In genomic region chr15:63601026-63601726, GRCh38 we compare ENCODE assay signal across 8 cellular contexts. TPM values are rescaled to one million over a fixed set of nuclear protein-coding genes. Genes with fewer than 3 reads are reported as not detected.
DNase-seq lines count a peak whose midpoint lies in the region; ATAC-seq, FAIRE-seq and TF ChIP-seq lines count a peak whose summit lies in the region.

No MANE protein-coding gene starts in this region.

- peak; percentile 7 for ATAC-seq in GM21515 (IDR thresholded peaks at IDR 0.05; ENCODE audit: unreplicated experiment)
- ATAC-seq in esophagus mucosa: peak; percentile 0

- no peak for TF ChIP-seq CTCF in neural cell (IDR thresholded peaks at IDR 0.05; ENCODE audit: poor library complexity, severe bottlenecking)

- peak overlapping the region; percentile 42 for H3K27ac ChIP-seq in neural cell (ENCODE audit: low read length)

- H3K4me3 ChIP-seq in neural cell (ENCODE audit: low read length): peak overlapping the region; percentile 88

- H3K27me3 ChIP-seq in neural cell (ENCODE audit: insufficient read depth, low read depth, low read length): no peaks in the 10 kb centered on the region

- no peaks in the 10 kb centered on the region for H3K36me3 ChIP-seq in neural cell (ENCODE audit: insufficient read depth, low read length)

- H3K79me2 ChIP-seq in neural cell (replicated peaks; ENCODE audit: insufficient read depth, low read length): no peaks in the 10 kb centered on the region

- TF ChIP-seq EP300 in neural cell (conservative IDR thresholded peaks at IDR 0.05; ENCODE audit: poor library complexity, severe bottlenecking): no peak

- H3K9me3 ChIP-seq in neural cell (ENCODE audit: low read length): no peaks in the 10 kb centered on the region

- TF ChIP-seq RAD21 in neural cell (conservative IDR thresholded peaks at IDR 0.05): no peak

- H3K9me2 ChIP-seq in neural cell (ENCODE audit: insufficient read depth, low read length): no peaks in the 10 kb centered on the region

- H4K20me1 ChIP-seq in neural cell (ENCODE audit: insufficient read depth): no peaks in the 10 kb centered on the region

- H2AFZ ChIP-seq in neural cell (ENCODE audit: low read depth, low read length): peak overlapping the region; percentile 21

- peak; percentile 11 for DNase-seq in COR-L47 (lab: John Stamatoyannopoulos, UW)
- peak; percentile 33 for DNase-seq in MV-4-11 (lab: John Stamatoyannopoulos, UW)
- DNase-seq in activated T-cell treated with anti-CD3 and anti-CD28 coated beads for 24 hours (ENCODE audit: low read depth): peak; percentile 38
- DNase-seq in urothelium cell line (ENCODE audit: low spot score): peak; percentile 66
- DNase-seq in HT-29 (ENCODE audit: low spot score): no peak

- peak overlapping the region; percentile 80 for H3K4me2 ChIP-seq in neural cell (ENCODE audit: low read length)

- no peaks in the 10 kb centered on the region for H3F3A ChIP-seq in neural cell (ENCODE audit: insufficient read depth, low read length, poor library complexity, severe bottlenecking)

- H3K9ac ChIP-seq in neural cell (ENCODE audit: low read length): peak overlapping the region; percentile 66

- no peak for FAIRE-seq in urothelium cell line (lab: Jason Lieb, UNC)

TF ChIP-seq in neural cell, 6 proteins besides CTCF, POLR2A, EP300 and RAD21:
- TF ChIP-seq, protein P1, sequence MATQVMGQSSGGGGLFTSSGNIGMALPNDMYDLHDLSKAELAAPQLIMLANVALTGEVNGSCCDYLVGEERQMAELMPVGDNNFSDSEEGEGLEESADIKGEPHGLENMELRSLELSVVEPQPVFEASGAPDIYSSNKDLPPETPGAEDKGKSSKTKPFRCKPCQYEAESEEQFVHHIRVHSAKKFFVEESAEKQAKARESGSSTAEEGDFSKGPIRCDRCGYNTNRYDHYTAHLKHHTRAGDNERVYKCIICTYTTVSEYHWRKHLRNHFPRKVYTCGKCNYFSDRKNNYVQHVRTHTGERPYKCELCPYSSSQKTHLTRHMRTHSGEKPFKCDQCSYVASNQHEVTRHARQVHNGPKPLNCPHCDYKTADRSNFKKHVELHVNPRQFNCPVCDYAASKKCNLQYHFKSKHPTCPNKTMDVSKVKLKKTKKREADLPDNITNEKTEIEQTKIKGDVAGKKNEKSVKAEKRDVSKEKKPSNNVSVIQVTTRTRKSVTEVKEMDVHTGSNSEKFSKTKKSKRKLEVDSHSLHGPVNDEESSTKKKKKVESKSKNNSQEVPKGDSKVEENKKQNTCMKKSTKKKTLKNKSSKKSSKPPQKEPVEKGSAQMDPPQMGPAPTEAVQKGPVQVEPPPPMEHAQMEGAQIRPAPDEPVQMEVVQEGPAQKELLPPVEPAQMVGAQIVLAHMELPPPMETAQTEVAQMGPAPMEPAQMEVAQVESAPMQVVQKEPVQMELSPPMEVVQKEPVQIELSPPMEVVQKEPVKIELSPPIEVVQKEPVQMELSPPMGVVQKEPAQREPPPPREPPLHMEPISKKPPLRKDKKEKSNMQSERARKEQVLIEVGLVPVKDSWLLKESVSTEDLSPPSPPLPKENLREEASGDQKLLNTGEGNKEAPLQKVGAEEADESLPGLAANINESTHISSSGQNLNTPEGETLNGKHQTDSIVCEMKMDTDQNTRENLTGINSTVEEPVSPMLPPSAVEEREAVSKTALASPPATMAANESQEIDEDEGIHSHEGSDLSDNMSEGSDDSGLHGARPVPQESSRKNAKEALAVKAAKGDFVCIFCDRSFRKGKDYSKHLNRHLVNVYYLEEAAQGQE (IDR thresholded peaks at IDR 0.05; ENCODE audit: borderline replicate concordance): no peak
- no peak for TF ChIP-seq SMC3 (conservative IDR thresholded peaks at IDR 0.05; ENCODE audit: poor library complexity)
- TF ChIP-seq TAF1 (IDR thresholded peaks at IDR 0.05; ENCODE audit: low read depth): no peak
- no peak for TF ChIP-seq MXI1 (conservative IDR thresholded peaks at IDR 0.05; ENCODE audit: poor library complexity, severe bottlenecking)
- TF ChIP-seq POLR2AphosphoS5 (IDR thresholded peaks at IDR 0.05): no peak
- no peak for TF ChIP-seq EZH2 (IDR thresholded peaks at IDR 0.05; ENCODE audit: borderline replicate concordance, insufficient read depth, low read length, poor library complexity, severe bottlenecking)

RNA-seq across cellular contexts. Expression of gene FBXL22, which starts 4.0 kb away (rescaled TPM):
- total RNA-seq in esophagus mucosa: 1.2 TPM
- polyA plus RNA-seq in neural cell: 0.28 and 0.41 TPM in 2 replicates
- polyA minus RNA-seq in neural cell: 0.58 and 4.1 TPM in 2 replicates
- total RNA-seq in HT-29 (2014; rRNA removed; shearing (Covaris generic)): 0.68 and 1.0 TPM in 2 replicates
